ENCODE assay signal across 10 cellular contexts in genomic region chr2:176156959-176157498, GRCh38. TPM values are rescaled to one million over a fixed set of nuclear protein-coding genes. Genes with fewer than 3 reads are reported as not detected.
DNase-seq lines count a peak whose midpoint lies in the region; ATAC-seq, FAIRE-seq and TF ChIP-seq lines count a peak whose summit lies in the region.
"Had no signal": no experiment of that assay in that cellular context is flagged by ENCODE, and none has a peak within 500 bp of the region (broad histone marks: within the 10 kb centered on the region; RNA-seq: fewer than 3 reads in every experiment).

TSS of gene HOXD3 (plus strand) at chr2:176157307. CDS start at chr2:176169115, 11,808 bp downstream.

- no peak for TF ChIP-seq POLR2A in HepG2 (IDR thresholded peaks at IDR 0.05; ENCODE audit: insufficient read depth in 1 of 2, low read depth in 2 of 2, low read length in 2 of 2)
- no peak for TF ChIP-seq POLR2A in right lobe of liver (IDR thresholded peaks at IDR 0.05)
- TF ChIP-seq POLR2A in vagina (IDR thresholded peaks at IDR 0.05): no peak
- TF ChIP-seq POLR2A in thyroid gland (IDR thresholded peaks at IDR 0.05): no peak

- POLR2A ChIA-PET in HepG2 (lab: Yijun Ruan, JAX): no interaction called here

- CTCF ChIA-PET in HepG2 (lab: Yijun Ruan, JAX; ENCODE audit: low intra/inter-chr PET ratio, low total read pairs): no interaction called here

- H4K20me1 ChIP-seq in HepG2 (ENCODE audit: insufficient read depth, low read length): no peaks in the 10 kb centered on the region

- TF ChIP-seq CTCF in HepG2 (CRISPR knock-in tag; IDR thresholded peaks at IDR 0.05) (no peak), right lobe of liver (IDR thresholded peaks at IDR 0.05) (no peak), vagina (IDR thresholded peaks at IDR 0.05) (no peak), thyroid gland (IDR thresholded peaks at IDR 0.05) (no peak)

- H3K4me1 ChIP-seq in HepG2 (ENCODE audit: insufficient read depth, low read length) (peaks cover 43% of the 10 kb centered on the region), right lobe of liver (peaks cover 0 to 20% (median 0%) of the 10 kb centered on the region in 4 donors), muscle layer of duodenum (ENCODE audit: control insufficient read depth in 1 of 2, insufficient read depth in 2 of 2, low read length in 2 of 2) (peaks cover 0 to 38% of the 10 kb centered on the region in 2 donors), vagina (peaks cover 30% of the 10 kb centered on the region), thyroid gland (peaks cover 7 to 27% of the 10 kb centered on the region in 2 donors)

- FAIRE-seq in HepG2 (lab: Jason Lieb, UNC): no peak

- H3K27me3 Mint-ChIP-seq in activated naive CD8-positive, alpha-beta T cell treated with anti-CD3 and anti-CD28 coated beads, Interleukin-2, amount 50 U/mL, for 24 hours: peaks cover 86% of the 10 kb centered on the region

- no peaks in the 10 kb centered on the region for H3K79me2 ChIP-seq in HepG2 (ENCODE audit: insufficient read depth, low read length)

- H3K4me3 Mint-ChIP-seq in activated naive CD8-positive, alpha-beta T cell treated with anti-CD3 and anti-CD28 coated beads, Interleukin-2, amount 50 U/mL, for 24 hours: peak within 1 kb of the TSS; percentile 52

- no TSS peak for BruUV-seq in HepG2 (replicated peaks; lab: Mats Ljungman, UMichigan)

- no peak for TF ChIP-seq EP300 in HepG2 (IDR thresholded peaks at IDR 0.05; ENCODE audit: low read depth in 2 of 2, low read length in 2 of 2)
- TF ChIP-seq EP300 in HepG2 (CRISPR knock-in tag; IDR thresholded peaks at IDR 0.05; ENCODE audit: borderline replicate concordance): no peak

- intact Hi-C loops in HepG2 (cut with micrococcal nuclease; ENCODE audit: unreplicated experiment): no loop called here
- intact Hi-C loops in right lobe of liver (cut with DNase I): no loop called here
- intact Hi-C loops in vagina (cut with DNase I): no loop called here
- intact Hi-C loops in thyroid gland (cut with DNase I): no loop called here

- TF ChIP-seq RAD21 in HepG2 (CRISPR knock-in tag; IDR thresholded peaks at IDR 0.05): no peak

- WGBS in HepG2 (ENCODE audit: low lambda C conversion rate): 53% methylated on average over 43 of the region's 44 CpGs
- WGBS in right lobe of liver (ENCODE audit: insufficient coverage, low coverage, low lambda C conversion rate, missing lambda C conversion rate): 5% methylated on average over 42 of the region's 44 CpGs
- 11 to 15% methylated on average over 28 to 36 of the region's 44 CpGs for WGBS in thyroid gland, 2 donors

- ATAC-seq in HepG2 (no peak), right lobe of liver (no peak), GM19324 (IDR thresholded peaks at IDR 0.05; ENCODE audit: low FRiP score, unreplicated experiment) (no peak), GM19463 (IDR thresholded peaks at IDR 0.05; ENCODE audit: unreplicated experiment) (no peak)
- ATAC-seq in activated naive CD8-positive, alpha-beta T cell treated with anti-CD3 and anti-CD28 coated beads, Interleukin-2, amount 50 U/mL, for 24 hours: no peak

- H3K4me3 ChIP-seq in HepG2 (replicated peaks in 1 of 3; ENCODE audit: insufficient read depth in 1 of 3, low read depth in 2 of 3, low read length in 3 of 3) (peak within 1 kb of the TSS in 1 of 3 experiments; percentile 24; a peak in 2 of 6 replicates), right lobe of liver (no peak within 1 kb of the TSS), muscle layer of duodenum (ENCODE audit: low read depth in 1 of 2, low read length in 2 of 2) (peak within 1 kb of the TSS; percentile 30 to 48), vagina (no peak within 1 kb of the TSS), thyroid gland (replicated peaks in 1 of 3) (no peak within 1 kb of the TSS)

- no peaks in the 10 kb centered on the region for H3K9me3 Mint-ChIP-seq in activated naive CD8-positive, alpha-beta T cell treated with anti-CD3 and anti-CD28 coated beads, Interleukin-2, amount 50 U/mL, for 24 hours

- no peaks in the 10 kb centered on the region for H3K36me3 Mint-ChIP-seq in activated naive CD8-positive, alpha-beta T cell treated with anti-CD3 and anti-CD28 coated beads, Interleukin-2, amount 50 U/mL, for 24 hours (ENCODE audit: low read depth)

- in situ Hi-C loops in HepG2 (cut with HindIII; ENCODE audit: extremely low pct_ligation_motif_present, low pct_unique_long_range_greater_than_20kb): no loop called here

- no peak within 1 kb of the TSS for H3K9ac ChIP-seq in HepG2 (ENCODE audit: insufficient read depth, low read depth, low read length)

- H3K36me3 ChIP-seq in HepG2 (replicated peaks in 1 of 2; ENCODE audit: control insufficient read depth in 1 of 2, insufficient read depth in 2 of 2, low read length in 2 of 2) (no peaks in the 10 kb centered on the region), right lobe of liver (no peaks in the 10 kb centered on the region), muscle layer of duodenum (ENCODE audit: control insufficient read depth in 1 of 2, insufficient read depth in 2 of 2, low read length in 2 of 2) (no peaks in the 10 kb centered on the region), vagina (no peaks in the 10 kb centered on the region), thyroid gland (no peaks in the 10 kb centered on the region)

- H3K27ac Mint-ChIP-seq in activated naive CD8-positive, alpha-beta T cell treated with anti-CD3 and anti-CD28 coated beads, Interleukin-2, amount 50 U/mL, for 24 hours: peak within 1 kb of the TSS; percentile 27

- H3K4me2 ChIP-seq in HepG2 (ENCODE audit: low read depth, low read length): peak within 1 kb of the TSS; percentile 8

- DNase-seq in HepG2 (ENCODE audit: low spot score) (no peak), right lobe of liver (no peak), vagina (ENCODE audit: extremely low spot score in 2 of 2) (no peak), thyroid gland (no peak)
- DNase-seq in activated naive CD8-positive, alpha-beta T cell treated with anti-CD3 and anti-CD28 coated beads, Interleukin-2, amount 50 U/mL, for 24 hours: no peak
- DNase-seq: activated CD4-positive, alpha-beta T cell treated with anti-CD3 and anti-CD28 coated beads, Interleukin-2, amount 50 U/mL, for 4 hours; DMS 273 treated with DMSO at 0.1 percent for 48 hours had no signal

- peaks cover 15% of the 10 kb centered on the region for H3K4me1 Mint-ChIP-seq in activated naive CD8-positive, alpha-beta T cell treated with anti-CD3 and anti-CD28 coated beads, Interleukin-2, amount 50 U/mL, for 24 hours

- no peaks in the 10 kb centered on the region for H3K9me3 ChIP-seq in HepG2 (ENCODE audit: low read length)
- H3K9me3 ChIP-seq in right lobe of liver: no peaks in the 10 kb centered on the region
- no peaks in the 10 kb centered on the region for H3K9me3 ChIP-seq in muscle layer of duodenum (ENCODE audit: control insufficient read depth in 1 of 2, low read length in 2 of 2)
- H3K9me3 ChIP-seq in vagina: no peaks in the 10 kb centered on the region
- H3K9me3 ChIP-seq in thyroid gland: no peaks in the 10 kb centered on the region

- no peak within 1 kb of the TSS for H2AFZ ChIP-seq in HepG2 (ENCODE audit: low read length)

- H3K27me3 ChIP-seq in HepG2 (ENCODE audit: control insufficient read depth in 1 of 2, insufficient read depth in 2 of 2, low read length in 2 of 2): peaks cover 12 to 93% of the 10 kb centered on the region in 2 experiments
- peaks cover 0 to 68% of the 10 kb centered on the region in 2 donors for H3K27me3 ChIP-seq in right lobe of liver
- H3K27me3 ChIP-seq in muscle layer of duodenum (ENCODE audit: low read depth, low read length): peaks cover 56% of the 10 kb centered on the region
- peaks cover 15% of the 10 kb centered on the region for H3K27me3 ChIP-seq in vagina
- H3K27me3 ChIP-seq in thyroid gland: peaks cover 67% of the 10 kb centered on the region

- H3K27ac ChIP-seq in HepG2 (ENCODE audit: extremely low read length, insufficient read depth, low read length) (no peak within 1 kb of the TSS), right lobe of liver (no peak within 1 kb of the TSS), muscle layer of duodenum (ENCODE audit: low read length) (no peak within 1 kb of the TSS), vagina (no peak within 1 kb of the TSS), thyroid gland (no peak within 1 kb of the TSS)

TF ChIP-seq in HepG2, 621 proteins besides CTCF, POLR2A, EP300 and RAD21 (continues in another document):
- TF ChIP-seq NBN (conservative IDR thresholded peaks at IDR 0.05) (no peak), DMAP1 (CRISPR knock-in tag; IDR thresholded peaks at IDR 0.05) (no peak), GATA4 (IDR thresholded peaks at IDR 0.05; ENCODE audit: borderline replicate concordance, low read depth) (no peak), JUND (CRISPR knock-in tag; IDR thresholded peaks at IDR 0.05) (no peak), REPIN1 (CRISPR knock-in tag; IDR thresholded peaks at IDR 0.05; ENCODE audit: borderline replicate concordance, low read depth) (no peak)

RNA-seq across cellular contexts. Expression of gene HOXD3, which starts in this region (rescaled TPM):
- 0.08 and 0.09 TPM in 2 replicates for total RNA-seq in HepG2 (2016; rRNA removed; fragmentation: Illumina TruSeq; extraction: Trizol)
- total RNA-seq in HepG2 (2016; cell fraction: cytosol; rRNA removed; fragmentation: Illumina TruSeq; extraction: Trizol; ENCODE audit: low read depth): not detected in 2 replicates
- total RNA-seq in HepG2 (2016; cell fraction: insoluble cytoplasmic fraction; rRNA removed; fragmentation: Illumina TruSeq; extraction: Trizol): 0.04 TPM in 1 of 2 replicates, not detected in the other
- 0.06 and 0.14 TPM in 2 replicates for total RNA-seq in HepG2 (2016; cell fraction: membrane; rRNA removed; fragmentation: Illumina TruSeq; extraction: Trizol)
- total RNA-seq in HepG2 (2016; cell fraction: nucleus; rRNA removed; fragmentation: Illumina TruSeq; extraction: Trizol): 0.19 TPM in 1 of 2 replicates, not detected in the other
- 0.05 TPM in 1 of 2 replicates, not detected in the other for polyA plus RNA-seq in HepG2 (2011; rRNA removed)
- polyA plus RNA-seq in HepG2 (2011; cell fraction: cytosol; rRNA removed): not detected in 2 replicates
- polyA plus RNA-seq in HepG2 (2011; cell fraction: nucleus; rRNA removed): 0.07 TPM in 1 of 2 replicates, not detected in the other
- polyA plus RNA-seq in HepG2 (2012): 0.09 TPM in 1 of 2 replicates, not detected in the other
- not detected in 2 replicates for polyA plus RNA-seq in HepG2 (2016; cell fraction: cytosol; fragmentation: Illumina TruSeq; extraction: Trizol; ENCODE audit: low read depth)
- polyA plus RNA-seq in HepG2 (2016; cell fraction: insoluble cytoplasmic fraction; fragmentation: Illumina TruSeq; extraction: Trizol; ENCODE audit: low read depth): 0.28 TPM in 1 of 2 replicates, not detected in the other
- 0.07 TPM in 1 of 2 replicates, not detected in the other for polyA plus RNA-seq in HepG2 (2016; cell fraction: membrane; fragmentation: Illumina TruSeq; extraction: Trizol; ENCODE audit: low read depth)
- polyA plus RNA-seq in HepG2 (2016; cell fraction: nucleus; fragmentation: Illumina TruSeq; extraction: Trizol; ENCODE audit: insufficient read depth, low read depth): not detected in 2 replicates
- not detected in 2 replicates for polyA minus RNA-seq in HepG2 (2011; rRNA and poly(A)+ RNA removed; ENCODE audit: low replicate concordance)
- polyA minus RNA-seq in HepG2 (2011; cell fraction: cytosol; rRNA and poly(A)+ RNA removed): not detected in 2 replicates
- polyA minus RNA-seq in HepG2 (2011; cell fraction: nucleus; rRNA and poly(A)+ RNA removed): not detected in 2 replicates
- not detected for total RNA-seq in right lobe of liver
- 11.8 TPM for total RNA-seq in vagina
- 1 to 10 TPM in 3 of 4 donors, under 1 TPM in 1; 0.75 to 5.0 (median 3.1) TPM for total RNA-seq in thyroid gland

Comparison
In these comparisons a context has a peak if more than half of its experiments do, and no peak if none do; other contexts are left out.
1. H3K4me3 ChIP-seq: peak in muscle layer of duodenum (2 of 2); none in right lobe of liver (0 of 3), vagina (0 of 2) and thyroid gland (0 of 3).